In the genomic region with DNA sequence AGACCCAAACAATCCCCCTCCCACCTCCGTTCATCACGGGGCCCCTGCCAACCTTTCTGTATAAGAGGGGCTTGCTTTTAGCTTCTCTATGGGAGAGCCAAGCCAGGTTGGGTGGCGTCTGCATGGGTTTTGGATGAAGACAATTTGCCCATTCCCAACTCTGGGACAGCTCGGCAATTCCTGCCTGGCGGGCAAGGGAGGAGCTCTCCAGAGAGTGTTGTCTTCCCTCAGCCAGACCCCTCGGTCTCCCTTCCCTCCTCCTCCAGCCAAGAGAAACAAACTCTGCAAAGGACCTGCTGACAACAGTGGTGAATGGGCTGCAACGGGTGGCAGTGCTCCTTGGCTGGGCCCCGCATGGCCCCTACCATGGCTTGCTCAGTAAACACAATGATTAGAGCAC, we compare ENCODE assay signal across 32 cellular contexts.
"Had no signal": no experiment of that assay in that cellular context is flagged by ENCODE, and none has a peak within 500 bp of the region (broad histone marks: within the 10 kb centered on the region; RNA-seq: fewer than 3 reads in every experiment).

No MANE protein-coding gene starts in this region.

- H3K27ac Mint-ChIP-seq: endodermal cell; memory B cell; mesothelial cell of epicardium; natural killer cell treated with Interleukin-12 subunit alpha and Interleukin-12 subunit beta and Interleukin-15 and Interleukin-18, amount 100 ng/mL, for 72 hours; progenitor cell of endocrine pancreas had no signal

- ATAC-seq: heart right ventricle; left colon; left ventricle myocardium superior; lower lobe of right lung; mucosa of descending colon; right lobe of liver; stimulated activated naive CD8-positive, alpha-beta T cell treated with anti-CD3 and anti-CD28 coated beads, Interleukin-15, amount 100 ng/mL, for 72 hours had no signal

- H3K27me3 ChIP-seq: right lobe of liver, suprapubic skin, thyroid gland had no signal

- H3K9me3 Mint-ChIP-seq: endodermal cell; memory B cell; naive B cell; natural killer cell treated with Interleukin-12 subunit alpha and Interleukin-12 subunit beta and Interleukin-15 and Interleukin-18, amount 100 ng/mL, for 72 hours; neural crest cell; stimulated activated naive CD8-positive, alpha-beta T cell treated with anti-CD3 and anti-CD28 coated beads, Interleukin-15, amount 100 ng/mL, for 72 hours had no signal

- H3K4me1 ChIP-seq: esophagus muscularis mucosa, heart right ventricle, lower lobe of right lung, right lobe of liver, thyroid gland had no signal

- DNase-seq: cerebellar nuclear complex; dorsolateral prefrontal cortex; effector CD8-positive, alpha-beta T cell; endodermal cell; foreskin melanocyte; glutamatergic neuron; heart right ventricle; hippocampal formation; kidney glomerular epithelial cell; left colon; left ventricle myocardium superior; lower lobe of right lung; mucosa of descending colon; naive B cell; right lobe of liver; small intestine; stimulated activated CD4-positive, alpha-beta T cell treated with anti-CD3 and anti-CD28 coated beads, Interleukin-15, amount 100 ng/mL, for 24 hours; stimulated activated CD4-positive, alpha-beta T cell treated with anti-CD3 and anti-CD28 coated beads, Interleukin-2, amount 100 ng/mL, for 48 hours; stimulated activated naive CD4-positive, alpha-beta T cell; stimulated activated naive CD8-positive, alpha-beta T cell treated with anti-CD3 and anti-CD28 coated beads, Interleukin-15, amount 100 ng/mL, for 72 hours; thyroid gland; trophoblast cell had no signal

- H3K9me3 ChIP-seq: esophagus muscularis mucosa, heart right ventricle, lower lobe of right lung, mucosa of descending colon, neutrophil, right lobe of liver, suprapubic skin, thyroid gland had no signal

- H3K36me3 ChIP-seq: esophagus muscularis mucosa, heart right ventricle, lower lobe of right lung, neutrophil, right lobe of liver, suprapubic skin, thyroid gland had no signal

- H3K27ac ChIP-seq: dorsolateral prefrontal cortex, epithelial cell of prostate, esophagus muscularis mucosa, heart right ventricle, lower lobe of right lung, neutrophil, parathyroid adenoma, right lobe of liver, suprapubic skin, thyroid gland had no signal

- H3K36me3 Mint-ChIP-seq: memory B cell; mesothelial cell of epicardium; naive B cell; natural killer cell treated with Interleukin-12 subunit alpha and Interleukin-12 subunit beta and Interleukin-15 and Interleukin-18, amount 100 ng/mL, for 72 hours had no signal

- H3K4me3 ChIP-seq: dorsolateral prefrontal cortex, esophagus muscularis mucosa, heart right ventricle, lower lobe of right lung, mucosa of descending colon, right lobe of liver, suprapubic skin, thyroid gland had no signal

- H3K4me1 Mint-ChIP-seq: endodermal cell; memory B cell; mesothelial cell of epicardium; naive B cell; stimulated activated naive CD8-positive, alpha-beta T cell treated with anti-CD3 and anti-CD28 coated beads, Interleukin-15, amount 100 ng/mL, for 72 hours had no signal

- H3K4me3 Mint-ChIP-seq: endodermal cell; memory B cell; mesothelial cell of epicardium; naive B cell; natural killer cell treated with Interleukin-12 subunit alpha and Interleukin-12 subunit beta and Interleukin-15 and Interleukin-18, amount 100 ng/mL, for 72 hours; neural crest cell; stimulated activated naive CD8-positive, alpha-beta T cell treated with anti-CD3 and anti-CD28 coated beads, Interleukin-15, amount 100 ng/mL, for 72 hours had no signal
